In the genomic region with DNA sequence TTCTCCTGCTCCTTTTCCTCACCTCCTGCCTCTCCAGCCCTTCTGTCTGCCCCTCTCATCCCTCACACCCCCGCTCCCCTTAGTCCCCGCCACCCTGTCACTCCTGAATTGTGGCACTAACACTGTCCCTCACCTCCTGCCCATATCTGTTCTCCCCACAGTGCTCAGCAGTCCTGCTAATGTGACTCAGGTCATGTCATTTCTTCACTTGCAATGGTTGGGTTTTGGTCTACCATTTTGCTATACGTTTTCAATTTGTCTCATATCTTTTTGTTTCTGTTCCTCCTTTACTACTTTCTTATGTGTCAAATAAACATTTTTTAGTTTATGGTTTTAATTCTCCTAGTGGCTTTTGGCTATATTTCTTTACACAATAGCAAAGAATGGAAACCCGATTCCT, we compare ENCODE assay signal across 16 cellular contexts. TPM values are rescaled to one million over a fixed set of nuclear protein-coding genes. Genes with fewer than 3 reads are reported as not detected.
DNase-seq lines count a peak whose midpoint lies in the region; ATAC-seq, FAIRE-seq and TF ChIP-seq lines count a peak whose summit lies in the region.
"Had no signal": no experiment of that assay in that cellular context is flagged by ENCODE, and none has a peak within 500 bp of the region (broad histone marks: within the 10 kb centered on the region; RNA-seq: fewer than 3 reads in every experiment).

No MANE protein-coding gene starts in this region.

- H3K4me1 ChIP-seq in BLaER1 treated with 17β-estradiol and CSF1 and Interleukin-3, amounts not matched to agents 10 nM and 100 nM, result peaks cover 21 to 37% (median 27%) of the 10 kb centered on the region in 10 experiments
- H3K4me1 ChIP-seq: colonic mucosa had no signal

- H3K9me3 Mint-ChIP-seq in activated T-helper 1 cell treated with anti-CD3 and anti-CD28 coated beads, Interleukin-12 subunit alpha, Interleukin-12 subunit beta, Interleukin-2, Interleukin-4 antibody, amounts not matched to agents 30 ng/mL and 10 ng/mL and 1 ng/mL, durations not matched to agents 14 hours and 24 hours and 36 hours, result peaks cover 8% of the 10 kb centered on the region
- peaks cover 0 to 11% (median 4%) of the 10 kb centered on the region in 7 donors for H3K9me3 Mint-ChIP-seq in naive B cell

- intact Hi-C loops in activated T-helper 1 cell treated with anti-CD3 and anti-CD28 coated beads, Interleukin-12 subunit alpha, Interleukin-12 subunit beta, Interleukin-2, Interleukin-4 antibody, amounts not matched to agents 30 ng/mL and 10 ng/mL and 1 ng/mL, durations not matched to agents 14 hours and 24 hours and 36 hours (cut with micrococcal nuclease), result loop anchor here (1.0 to 5.0 kb wide), 4 partner anchors 9 to 1471 kb away; partner anchors contain the start of genes MICA, MRPS18B and PPP1R10

- H3K36me3 ChIP-seq in BLaER1 treated with 17β-estradiol and CSF1 and Interleukin-3, amounts not matched to agents 10 nM and 100 nM, result peaks cover 23 to 28% (median 24%) of the 10 kb centered on the region in 11 experiments

- H3K9ac ChIP-seq in BLaER1 treated with 17β-estradiol and CSF1 and Interleukin-3, amounts not matched to agents 10 nM and 100 nM, result no peak overlapping the region; a peak in 1 of 22 replicates

- in situ Hi-C loops in KBM-7 (cut with MboI; ENCODE audit: low pct_unique_long_range_greater_than_20kb, low sequenced_read_pairs), result no loop called here

- no peaks in the 10 kb centered on the region for H3K9me3 ChIP-seq in BLaER1 treated with 17β-estradiol and CSF1 and Interleukin-3, amounts not matched to agents 10 nM and 100 nM (replicated peaks in 1 of 11)
- H3K9me3 ChIP-seq: colonic mucosa, mucosa of descending colon had no signal

- H3K36me3 Mint-ChIP-seq in activated T-helper 1 cell treated with anti-CD3 and anti-CD28 coated beads, Interleukin-12 subunit alpha, Interleukin-12 subunit beta, Interleukin-2, Interleukin-4 antibody, amounts not matched to agents 30 ng/mL and 10 ng/mL and 1 ng/mL, durations not matched to agents 14 hours and 24 hours and 36 hours (ENCODE audit: low read depth), result peaks cover 38% of the 10 kb centered on the region
- H3K36me3 Mint-ChIP-seq in naive B cell, result peaks cover 20 to 34% of the 10 kb centered on the region in 2 donors

- H3K27me3 ChIP-seq in BLaER1 treated with 17β-estradiol and CSF1 and Interleukin-3, amounts not matched to agents 10 nM and 100 nM, result peaks cover 0 to 6% (median 0%) of the 10 kb centered on the region in 11 experiments; a peak in 1 of 22 replicates
- H3K27me3 ChIP-seq: colonic mucosa had no signal

- H3K27me3 Mint-ChIP-seq in activated T-helper 1 cell treated with anti-CD3 and anti-CD28 coated beads, Interleukin-12 subunit alpha, Interleukin-12 subunit beta, Interleukin-2, Interleukin-4 antibody, amounts not matched to agents 30 ng/mL and 10 ng/mL and 1 ng/mL, durations not matched to agents 14 hours and 24 hours and 36 hours (ENCODE audit: insufficient read depth), result peaks cover 17% of the 10 kb centered on the region
- H3K27me3 Mint-ChIP-seq in naive B cell, result peaks cover 0 to 6% (median 4%) of the 10 kb centered on the region in 3 donors

- H3K27ac Mint-ChIP-seq in activated T-helper 1 cell treated with anti-CD3 and anti-CD28 coated beads, Interleukin-12 subunit alpha, Interleukin-12 subunit beta, Interleukin-2, Interleukin-4 antibody, amounts not matched to agents 30 ng/mL and 10 ng/mL and 1 ng/mL, durations not matched to agents 14 hours and 24 hours and 36 hours, result peak overlapping the region; percentile 95
- H3K27ac Mint-ChIP-seq in naive B cell, result peak overlapping the region; percentile 99 to 100 (median 100)

- no peak for DNase-seq in GM12892 (ENCODE audit: insufficient read length)
- no peak for DNase-seq in activated T-helper 1 cell treated with anti-CD3 and anti-CD28 coated beads, Interleukin-12 subunit alpha, Interleukin-12 subunit beta, Interleukin-2, Interleukin-4 antibody, amounts not matched to agents 30 ng/mL and 10 ng/mL and 1 ng/mL, durations not matched to agents 14 hours and 24 hours and 36 hours (ENCODE audit: low spot score)
- DNase-seq in naive B cell, result no peak
- no peak for DNase-seq in superior temporal gyrus (ENCODE audit: extremely low spot score)
- DNase-seq in KBM-7, result no peak
- DNase-seq: colonic mucosa; EL; MM.1S; mucosa of descending colon; NCI-H2171; stimulated activated CD4-positive, alpha-beta T cell treated with anti-CD3 and anti-CD28 coated beads, Interleukin-4, amount 100 ng/mL, for 1 hour; stimulated activated naive CD4-positive, alpha-beta T cell had no signal

- peaks cover 25 to 28% (median 27%) of the 10 kb centered on the region in 11 experiments for H4K20me1 ChIP-seq in BLaER1 treated with 17β-estradiol and CSF1 and Interleukin-3, amounts not matched to agents 10 nM and 100 nM

- peak overlapping the region; percentile 74 to 96 (median 92); a peak in 15 of 22 replicates for H3K4me2 ChIP-seq in BLaER1 treated with 17β-estradiol and CSF1 and Interleukin-3, amounts not matched to agents 10 nM and 100 nM

- FAIRE-seq in GM12892 (lab: Jason Lieb, UNC), result peak; percentile 88

- peak; percentile 46; the same call in 1 of the 2 replicates for TF ChIP-seq POLR2A in GM12892 (IDR thresholded peaks at IDR 0.05; ENCODE audit: low read depth, low read length)

- peaks cover 51% of the 10 kb centered on the region for H3K4me1 Mint-ChIP-seq in activated T-helper 1 cell treated with anti-CD3 and anti-CD28 coated beads, Interleukin-12 subunit alpha, Interleukin-12 subunit beta, Interleukin-2, Interleukin-4 antibody, amounts not matched to agents 30 ng/mL and 10 ng/mL and 1 ng/mL, durations not matched to agents 14 hours and 24 hours and 36 hours (ENCODE audit: low read depth)
- peaks cover 42 to 52% (median 50%) of the 10 kb centered on the region in 3 donors for H3K4me1 Mint-ChIP-seq in naive B cell

- H3K4me3 ChIP-seq in BLaER1 treated with 17β-estradiol and CSF1 and Interleukin-3, amounts not matched to agents 10 nM and 100 nM, result no peak overlapping the region
- H3K4me3 ChIP-seq: colonic mucosa had no signal

- ATAC-seq in naive B cell (ENCODE audit: low read depth in 2 of 2) (no peak), HG02981 (IDR thresholded peaks at IDR 0.05; ENCODE audit: unreplicated experiment) (no peak), GM19452 (IDR thresholded peaks at IDR 0.05; ENCODE audit: unreplicated experiment) (no peak)
- ATAC-seq: HCT116, mucosa of descending colon had no signal

- H3K27ac ChIP-seq in BLaER1 treated with 17β-estradiol and CSF1 and Interleukin-3, amounts not matched to agents 10 nM and 100 nM, result no peak overlapping the region

- H3K4me3 Mint-ChIP-seq in activated T-helper 1 cell treated with anti-CD3 and anti-CD28 coated beads, Interleukin-12 subunit alpha, Interleukin-12 subunit beta, Interleukin-2, Interleukin-4 antibody, amounts not matched to agents 30 ng/mL and 10 ng/mL and 1 ng/mL, durations not matched to agents 14 hours and 24 hours and 36 hours, result peak overlapping the region; percentile 95
- peak overlapping the region; percentile 91 to 99 (median 98) for H3K4me3 Mint-ChIP-seq in naive B cell

RNA-seq across cellular contexts. Expression of gene HLA-B, which starts 1.3 kb away (rescaled TPM):
- polyA plus RNA-seq in GM12892 (2012; ENCODE audit: missing spikeins), result 4,038 TPM
- 3,770 and 3,814 TPM in 2 replicates for total RNA-seq in activated T-helper 1 cell treated with anti-CD3 and anti-CD28 coated beads, Interleukin-12 subunit alpha, Interleukin-12 subunit beta, Interleukin-2, Interleukin-4 antibody, amounts not matched to agents 30 ng/mL and 10 ng/mL and 1 ng/mL, durations not matched to agents 14 hours and 24 hours and 36 hours
- 1,000 to 10,000 TPM; 3,795 to 6,657 (median 6,196) TPM for polyA plus RNA-seq in naive B cell (ENCODE audit: low read depth in 6 of 6)

RNA-seq across cellular contexts. Expression of gene MICA, which starts 45.1 kb away (rescaled TPM):
- 8.2 TPM for polyA plus RNA-seq in GM12892 (2012; ENCODE audit: missing spikeins)
- total RNA-seq in activated T-helper 1 cell treated with anti-CD3 and anti-CD28 coated beads, Interleukin-12 subunit alpha, Interleukin-12 subunit beta, Interleukin-2, Interleukin-4 antibody, amounts not matched to agents 30 ng/mL and 10 ng/mL and 1 ng/mL, durations not matched to agents 14 hours and 24 hours and 36 hours, result 11.5 and 12.4 TPM in 2 replicates
- polyA plus RNA-seq in naive B cell (ENCODE audit: low read depth in 6 of 6), result 1 to 10 TPM; 3.6 to 6.3 (median 4.4) TPM
